1 cellular context compared by ENCODE assay signal in genomic region chr1:18903313-18903671, GRCh38.
TF ChIP-seq lines count a peak whose summit lies in the region.

No MANE protein-coding gene starts in this region.

TF ChIP-seq in K562, 482 proteins besides CTCF, POLR2A, EP300 and RAD21 (continues in another document):
- TF ChIP-seq NR1H2 (CRISPR knock-in tag; IDR thresholded peaks at IDR 0.05) = 0 out of 2 replicates have a peak, but pooled peaks have one; percentile 37
- TF ChIP-seq GABPB1 (CRISPR knock-in tag; IDR thresholded peaks at IDR 0.05) = no peak
- no peak for TF ChIP-seq ZC3H11A (IDR thresholded peaks at IDR 0.05; ENCODE audit: low read depth, low read length)
- TF ChIP-seq HDAC1 (IDR thresholded peaks at IDR 0.05) = no peak
- no peak for TF ChIP-seq ZKSCAN1 (IDR thresholded peaks at IDR 0.05; ENCODE audit: low read depth, low read length)
- TF ChIP-seq FIP1L1 (IDR thresholded peaks at IDR 0.05; ENCODE audit: low read depth, low read length, poor library complexity, severe bottlenecking) = no peak
- no peak for TF ChIP-seq ZNF175 (CRISPR knock-in tag; IDR thresholded peaks at IDR 0.05; ENCODE audit: low read depth)
- peak; percentile 81 for TF ChIP-seq RBM25 (IDR thresholded peaks at IDR 0.05; ENCODE audit: low read depth, low read length, severe bottlenecking)
- no peak for TF ChIP-seq ZNF431 (CRISPR knock-in tag; IDR thresholded peaks at IDR 0.05)
- TF ChIP-seq ETV1 (tag; conservative IDR thresholded peaks at IDR 0.05; ENCODE audit: low read depth) = peak; percentile 34; the same call in 1 of the 2 replicates
- no peak for TF ChIP-seq HDGF (IDR thresholded peaks at IDR 0.05)
- TF ChIP-seq HMGXB4 (CRISPR knock-in tag; IDR thresholded peaks at IDR 0.05) = no peak
- TF ChIP-seq ZBTB7A (IDR thresholded peaks at IDR 0.05; ENCODE audit: borderline replicate concordance, control insufficient read depth, low read depth, low read length) = no peak
- peak; percentile 28; the same call in 1 of the 2 replicates for TF ChIP-seq DPF2 (IDR thresholded peaks at IDR 0.05)
- TF ChIP-seq MXI1 (IDR thresholded peaks at IDR 0.05; ENCODE audit: low read depth, low read length) = no peak
- TF ChIP-seq POLR2AphosphoS2 (IDR thresholded peaks at IDR 0.05; ENCODE audit: low read length) = no peak
- no peak; the same call in 1 of the 2 replicates for TF ChIP-seq ARID1B (IDR thresholded peaks at IDR 0.05)
- TF ChIP-seq ZBTB17 (CRISPR knock-in tag; IDR thresholded peaks at IDR 0.05) = 0 out of 2 replicates have a peak, but pooled peaks have one; percentile 5
- no peak for TF ChIP-seq BACH1 (tag; IDR thresholded peaks at IDR 0.05)
- no peak for TF ChIP-seq ZNF589 (CRISPR knock-in tag; IDR thresholded peaks at IDR 0.05; ENCODE audit: low read depth)
- TF ChIP-seq MBD2 (IDR thresholded peaks at IDR 0.05; ENCODE audit: borderline replicate concordance, low read depth) = no peak
- no peak for TF ChIP-seq ZNF518B (CRISPR knock-in tag; IDR thresholded peaks at IDR 0.05)
- TF ChIP-seq CREB3 (tag; conservative IDR thresholded peaks at IDR 0.05; ENCODE audit: low read depth) = no peak
- TF ChIP-seq EWSR1 (IDR thresholded peaks at IDR 0.05; ENCODE audit: borderline replicate concordance, low read depth, partially characterized antibody) = no peak
- TF ChIP-seq RHOXF2B (CRISPR knock-in tag; conservative IDR thresholded peaks at IDR 0.05) = no peak
- no peak for TF ChIP-seq ZNF444 (CRISPR knock-in tag; IDR thresholded peaks at IDR 0.05)
- no peak for TF ChIP-seq LARP7 (IDR thresholded peaks at IDR 0.05)
- no peak for TF ChIP-seq RAD51 (IDR thresholded peaks at IDR 0.05; ENCODE audit: borderline replicate concordance, low read depth)
- no peak for TF ChIP-seq ERF (CRISPR knock-in tag; IDR thresholded peaks at IDR 0.05)
- TF ChIP-seq THRB (CRISPR knock-in tag; conservative IDR thresholded peaks at IDR 0.05) = no peak
- TF ChIP-seq RFX7 (CRISPR knock-in tag; IDR thresholded peaks at IDR 0.05) = no peak
- TF ChIP-seq ZNF764 (CRISPR knock-in tag; IDR thresholded peaks at IDR 0.05; ENCODE audit: low read depth) = no peak
- TF ChIP-seq SMAD2 (IDR thresholded peaks at IDR 0.05; ENCODE audit: low read depth, low read length) = no peak
- TF ChIP-seq PHB (CRISPR knock-in tag; IDR thresholded peaks at IDR 0.05) = no peak
- TF ChIP-seq KLF6 (CRISPR knock-in tag; IDR thresholded peaks at IDR 0.05; ENCODE audit: borderline replicate concordance) = no peak
- no peak for TF ChIP-seq MLX (CRISPR knock-in tag; conservative IDR thresholded peaks at IDR 0.05)
- TF ChIP-seq FOXA3 (CRISPR knock-in tag; conservative IDR thresholded peaks at IDR 0.05 in 1 of 2, IDR thresholded peaks at IDR 0.05 in 1 of 2) = no peak
- 0 out of 2 replicates have a peak, but pooled peaks have one; percentile 2 for TF ChIP-seq FOSL1 (tag; conservative IDR thresholded peaks at IDR 0.05)
- no peak for TF ChIP-seq HOMEZ (CRISPR knock-in tag; IDR thresholded peaks at IDR 0.05)
- TF ChIP-seq PHB2 (IDR thresholded peaks at IDR 0.05; ENCODE audit: low read depth) = no peak
- TF ChIP-seq CHD4 (IDR thresholded peaks at IDR 0.05; ENCODE audit: insufficient read depth, insufficient replicate concordance, low read depth, low read length, poor library complexity, severe bottlenecking) = peak; percentile 84
- no peak for TF ChIP-seq SIN3A (IDR thresholded peaks at IDR 0.05; ENCODE audit: borderline replicate concordance in 2 of 2, control insufficient read depth in 1 of 2, low read depth in 2 of 2, low read length in 2 of 2)
- TF ChIP-seq BRD9 (IDR thresholded peaks at IDR 0.05; ENCODE audit: low read depth, partially characterized antibody) = no peak
- no peak for TF ChIP-seq YY1 (IDR thresholded peaks at IDR 0.05; ENCODE audit: borderline replicate concordance in 1 of 3, control insufficient read depth in 1 of 3, extremely low read depth in 1 of 3, insufficient read depth in 3 of 3, insufficient read length in 1 of 3, insufficient replicate concordance in 2 of 3, low read depth in 1 of 3, low read length in 2 of 3)
- TF ChIP-seq SMARCA4 (IDR thresholded peaks at IDR 0.05) = 0 out of 2 replicates have a peak, but pooled peaks have one; percentile 7
- no peak for TF ChIP-seq KDM2B (CRISPR knock-in tag; IDR thresholded peaks at IDR 0.05)
- no peak for TF ChIP-seq CREB1 (IDR thresholded peaks at IDR 0.05)
- no peak for TF ChIP-seq CREB1 (CRISPR knock-in tag; IDR thresholded peaks at IDR 0.05)
- TF ChIP-seq FOXK1 (CRISPR knock-in tag; IDR thresholded peaks at IDR 0.05; ENCODE audit: borderline replicate concordance) = no peak
- TF ChIP-seq PTTG1 (tag; IDR thresholded peaks at IDR 0.05; ENCODE audit: low read depth) = no peak
- no peak for TF ChIP-seq TCF15 (CRISPR knock-in tag; IDR thresholded peaks at IDR 0.05)
- no peak for TF ChIP-seq ATF2 (CRISPR knock-in tag; IDR thresholded peaks at IDR 0.05)
- no peak for TF ChIP-seq HIVEP1 (CRISPR knock-in tag; IDR thresholded peaks at IDR 0.05)
- no peak for TF ChIP-seq SMAD1 (IDR thresholded peaks at IDR 0.05; ENCODE audit: low read depth, low read length, partially characterized antibody)
- TF ChIP-seq ARHGAP35 (IDR thresholded peaks at IDR 0.05; ENCODE audit: partially characterized antibody) = no peak
- TF ChIP-seq GTF2A2 (tag; IDR thresholded peaks at IDR 0.05) = no peak
- TF ChIP-seq BCOR (IDR thresholded peaks at IDR 0.05) = no peak; the same call in 1 of the 2 replicates
- no peak for TF ChIP-seq CCAR2 (IDR thresholded peaks at IDR 0.05; ENCODE audit: low read depth, low read length)
- no peak for TF ChIP-seq ZNF551 (CRISPR knock-in tag; IDR thresholded peaks at IDR 0.05)
- no peak for TF ChIP-seq DACH1 (IDR thresholded peaks at IDR 0.05; ENCODE audit: partially characterized antibody)
- no peak for TF ChIP-seq MAX (CRISPR knock-in tag; IDR thresholded peaks at IDR 0.05)
- TF ChIP-seq IRF2 (CRISPR knock-in tag; IDR thresholded peaks at IDR 0.05) = no peak
- TF ChIP-seq PML (IDR thresholded peaks at IDR 0.05; ENCODE audit: low read length) = no peak
- no peak for TF ChIP-seq NFYB (IDR thresholded peaks at IDR 0.05; ENCODE audit: extremely low read depth, insufficient read length)
- TF ChIP-seq ZNF408 (CRISPR knock-in tag; IDR thresholded peaks at IDR 0.05; ENCODE audit: low read depth) = no peak
- TF ChIP-seq ZBTB12 (CRISPR knock-in tag; IDR thresholded peaks at IDR 0.05) = no peak
- TF ChIP-seq JUND (IDR thresholded peaks at IDR 0.05; ENCODE audit: borderline replicate concordance, low read depth, low read length) = no peak
- TF ChIP-seq JUND (tag; IDR thresholded peaks at IDR 0.05; ENCODE audit: borderline replicate concordance, low read depth, low read length) = no peak
- TF ChIP-seq ETS2 (tag; IDR thresholded peaks at IDR 0.05; ENCODE audit: borderline replicate concordance, poor library complexity, severe bottlenecking) = no peak
- no peak for TF ChIP-seq KHSRP (IDR thresholded peaks at IDR 0.05)
